10 cellular contexts compared by ENCODE assay signal in the genomic region with DNA sequence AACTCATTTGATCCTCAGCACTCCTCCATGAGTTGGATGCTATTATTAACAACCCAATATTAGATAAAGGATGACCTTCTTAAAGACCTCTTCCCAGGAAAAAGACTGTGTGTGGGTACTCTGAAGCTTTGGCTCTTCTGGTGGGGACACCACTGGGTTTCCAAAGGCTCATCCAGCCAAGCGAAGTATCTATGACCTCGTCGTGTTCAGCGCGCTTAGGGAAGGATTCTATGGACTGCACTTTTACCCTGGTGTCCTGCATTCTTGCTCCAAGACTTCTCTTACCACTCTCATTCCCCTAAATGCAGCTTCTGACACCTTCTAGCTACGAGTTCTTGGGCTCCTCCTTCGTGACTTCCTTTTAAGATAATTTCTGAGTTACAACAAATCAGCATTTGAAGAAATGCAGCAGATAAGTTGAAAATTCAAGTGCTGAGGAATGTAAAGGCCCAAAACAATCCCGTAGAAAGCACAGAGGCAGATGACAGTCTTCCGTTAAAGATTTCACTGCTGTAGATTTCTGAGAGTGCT. TPM values are rescaled to one million over a fixed set of nuclear protein-coding genes. Genes with fewer than 3 reads are reported as not detected.
A peak's percentile ranks its signal among the peaks of the same experiment; 100 is the strongest.
DNase-seq lines count a peak whose midpoint lies in the region; ATAC-seq and TF ChIP-seq lines count a peak whose summit lies in the region.
"Had no signal": no experiment of that assay in that cellular context is flagged by ENCODE, and none has a peak within 500 bp of the region (broad histone marks: within the 10 kb centered on the region; RNA-seq: fewer than 3 reads in every experiment).

No MANE protein-coding gene starts in this region.

- no peaks in the 10 kb centered on the region for H4K20me1 ChIP-seq in hepatocyte (ENCODE audit: insufficient read depth, poor library complexity, severe bottlenecking)

- peaks cover 34% of the 10 kb centered on the region for H3K79me2 ChIP-seq in hepatocyte

- DNase-seq in Caco-2 (peak in 1 of 2 experiments; percentile 22), hepatocyte (ENCODE audit: low spot score) (peak; percentile 12)
- DNase-seq in stimulated activated naive CD4-positive, alpha-beta T cell treated with Interleukin-2 at 50 U/mL for 16 hours (lab: John Stamatoyannopoulos, UW), result no peak
- DNase-seq in CD8-positive, alpha-beta memory T cell, result no peak
- no peak for DNase-seq in activated CD8-positive, alpha-beta T cell treated with anti-CD3 and anti-CD28 coated beads for 36 hours

- H3K27ac ChIP-seq in angular gyrus (ENCODE audit: low read depth, low read length), result peak overlapping the region; percentile 49
- peak overlapping the region; percentile 92 for H3K27ac ChIP-seq in hepatocyte
- peak overlapping the region; percentile 83 for H3K27ac ChIP-seq in rectal smooth muscle tissue (ENCODE audit: low read depth, low read length)
- no peak overlapping the region for H3K27ac ChIP-seq in CD8-positive, alpha-beta memory T cell (ENCODE audit: low read depth, low read length)

- TSS peak; percentile 95 for BruUV-seq in Caco-2 (replicated peaks; lab: Mats Ljungman, UMichigan)

- H3K36me3 ChIP-seq in Caco-2 (ENCODE audit: control insufficient read depth, insufficient read depth, low read length), result no peaks in the 10 kb centered on the region; the same call in none of the 2 replicates
- H3K36me3 ChIP-seq in hepatocyte (replicated peaks; ENCODE audit: insufficient read depth, low read depth), result no peaks in the 10 kb centered on the region
- no peaks in the 10 kb centered on the region for H3K36me3 ChIP-seq in rectal smooth muscle tissue (ENCODE audit: control insufficient read depth, insufficient read depth, low read length)
- no peaks in the 10 kb centered on the region for H3K36me3 ChIP-seq in CD8-positive, alpha-beta memory T cell (ENCODE audit: insufficient read depth, low read length)

- peak overlapping the region; percentile 77 for H3K4me2 ChIP-seq in hepatocyte

- no peaks in the 10 kb centered on the region for H3K9me3 ChIP-seq in Caco-2
- no peaks in the 10 kb centered on the region for H3K9me3 ChIP-seq in hepatocyte (ENCODE audit: low read depth)
- H3K9me3 ChIP-seq in CD8-positive, alpha-beta memory T cell (ENCODE audit: low read length), result no peaks in the 10 kb centered on the region

- H2AFZ ChIP-seq in hepatocyte, result peak overlapping the region; percentile 67

- H3K27ac Mint-ChIP-seq in Caco-2 (ENCODE audit: unreplicated experiment), result peak overlapping the region; percentile 98
- no peak overlapping the region for H3K27ac Mint-ChIP-seq in CD8-positive, alpha-beta memory T cell
- no peak overlapping the region for H3K27ac Mint-ChIP-seq in activated CD8-positive, alpha-beta T cell treated with anti-CD3 and anti-CD28 coated beads for 36 hours
- H3K27ac Mint-ChIP-seq: stimulated activated effector memory CD8-positive, alpha-beta T cell treated with anti-CD3 and anti-CD28 coated beads, Interleukin-12 subunit alpha, Interleukin-12 subunit beta, amount 100 ng/mL, for 72 hours had no signal

- peak overlapping the region; percentile 93 for H3K4me3 Mint-ChIP-seq in Caco-2 (ENCODE audit: unreplicated experiment)
- H3K4me3 Mint-ChIP-seq in CD8-positive, alpha-beta memory T cell, result no peak overlapping the region
- H3K4me3 Mint-ChIP-seq in activated CD8-positive, alpha-beta T cell treated with anti-CD3 and anti-CD28 coated beads for 36 hours, result no peak overlapping the region
- H3K4me3 Mint-ChIP-seq: stimulated activated effector memory CD8-positive, alpha-beta T cell treated with anti-CD3 and anti-CD28 coated beads, Interleukin-12 subunit alpha, Interleukin-12 subunit beta, amount 100 ng/mL, for 72 hours had no signal

- peaks cover 18% of the 10 kb centered on the region for H3K4me1 Mint-ChIP-seq in Caco-2 (ENCODE audit: low read depth, unreplicated experiment)
- no peaks in the 10 kb centered on the region for H3K4me1 Mint-ChIP-seq in CD8-positive, alpha-beta memory T cell
- H3K4me1 Mint-ChIP-seq in activated CD8-positive, alpha-beta T cell treated with anti-CD3 and anti-CD28 coated beads for 36 hours (ENCODE audit: low read depth), result no peaks in the 10 kb centered on the region
- H3K4me1 Mint-ChIP-seq: stimulated activated effector memory CD8-positive, alpha-beta T cell treated with anti-CD3 and anti-CD28 coated beads, Interleukin-12 subunit alpha, Interleukin-12 subunit beta, amount 100 ng/mL, for 72 hours had no signal

- peaks cover 33% of the 10 kb centered on the region for H3K4me1 ChIP-seq in Caco-2
- H3K4me1 ChIP-seq in hepatocyte (ENCODE audit: insufficient read depth), result peaks cover 18% of the 10 kb centered on the region
- peaks cover 7% of the 10 kb centered on the region for H3K4me1 ChIP-seq in rectal smooth muscle tissue (ENCODE audit: control insufficient read depth, insufficient read depth, low read length)
- H3K4me1 ChIP-seq in CD8-positive, alpha-beta memory T cell (ENCODE audit: insufficient read depth, low read length), result no peaks in the 10 kb centered on the region

- peaks cover 15% of the 10 kb centered on the region for H3K36me3 Mint-ChIP-seq in Caco-2 (ENCODE audit: insufficient read depth, unreplicated experiment)
- H3K36me3 Mint-ChIP-seq in CD8-positive, alpha-beta memory T cell, result no peaks in the 10 kb centered on the region
- H3K36me3 Mint-ChIP-seq in activated CD8-positive, alpha-beta T cell treated with anti-CD3 and anti-CD28 coated beads for 36 hours (ENCODE audit: low read depth), result no peaks in the 10 kb centered on the region
- H3K36me3 Mint-ChIP-seq: stimulated activated effector memory CD8-positive, alpha-beta T cell treated with anti-CD3 and anti-CD28 coated beads, Interleukin-12 subunit alpha, Interleukin-12 subunit beta, amount 100 ng/mL, for 72 hours had no signal

- H3K27me3 Mint-ChIP-seq in Caco-2 (ENCODE audit: insufficient read depth, unreplicated experiment), result no peaks in the 10 kb centered on the region
- H3K27me3 Mint-ChIP-seq in CD8-positive, alpha-beta memory T cell, result no peaks in the 10 kb centered on the region
- H3K27me3 Mint-ChIP-seq in activated CD8-positive, alpha-beta T cell treated with anti-CD3 and anti-CD28 coated beads for 36 hours, result peaks cover 1% of the 10 kb centered on the region

- H3K4me3 ChIP-seq in Caco-2 (ENCODE audit: low read depth, low read length) (peak overlapping the region; percentile 35), hepatocyte (peak overlapping the region; percentile 1), rectal smooth muscle tissue (ENCODE audit: low read length) (peak overlapping the region; percentile 95)
- no peak overlapping the region for H3K4me3 ChIP-seq in CD8-positive, alpha-beta memory T cell (ENCODE audit: low read length)

- no peaks in the 10 kb centered on the region for H3K9me2 ChIP-seq in hepatocyte (replicated peaks; ENCODE audit: insufficient read depth)

- H3K27me3 ChIP-seq in Caco-2 (replicated peaks; ENCODE audit: control insufficient read depth, insufficient read depth, low read length), result no peaks in the 10 kb centered on the region
- no peaks in the 10 kb centered on the region for H3K27me3 ChIP-seq in hepatocyte
- H3K27me3 ChIP-seq in rectal smooth muscle tissue (ENCODE audit: control insufficient read depth, insufficient read depth, low read length), result no peaks in the 10 kb centered on the region
- H3K27me3 ChIP-seq in CD8-positive, alpha-beta memory T cell (ENCODE audit: insufficient read depth, low read length, poor library complexity, severe bottlenecking), result no peaks in the 10 kb centered on the region

- intact Hi-C loops in Caco-2 (cut with micrococcal nuclease; ENCODE audit: unreplicated experiment), result loop anchor here (1.0 to 5.0 kb wide), 8 partner anchors 12 to 764 kb away; partner anchors contain the start of gene SPOPL
- intact Hi-C loops in activated CD8-positive, alpha-beta T cell treated with anti-CD3 and anti-CD28 coated beads for 36 hours (cut with micrococcal nuclease), result no loop called here

- ATAC-seq in GM21367 (IDR thresholded peaks at IDR 0.05; ENCODE audit: unreplicated experiment), result no peak
- no peak for ATAC-seq in activated CD8-positive, alpha-beta T cell treated with anti-CD3 and anti-CD28 coated beads for 36 hours
- ATAC-seq: stimulated activated effector memory CD8-positive, alpha-beta T cell treated with anti-CD3 and anti-CD28 coated beads, Interleukin-12 subunit alpha, Interleukin-12 subunit beta, amount 100 ng/mL, for 72 hours had no signal

- TF ChIP-seq CTCF in Caco-2 (IDR thresholded peaks at IDR 0.05; ENCODE audit: insufficient read depth in 1 of 2, low read depth in 1 of 2, low read length in 1 of 2, severe bottlenecking in 1 of 2, unreplicated experiment in 1 of 2) (no peak), hepatocyte (IDR thresholded peaks at IDR 0.05; ENCODE audit: poor library complexity) (no peak)
- TF ChIP-seq CTCF in activated CD8-positive, alpha-beta T cell treated with anti-CD3 and anti-CD28 coated beads for 36 hours (IDR thresholded peaks at IDR 0.05), result no peak

- H3K9me3 Mint-ChIP-seq in Caco-2 (ENCODE audit: unreplicated experiment), result peaks cover 23% of the 10 kb centered on the region
- H3K9me3 Mint-ChIP-seq in CD8-positive, alpha-beta memory T cell, result peaks cover 0 to 6% (median 0%) of the 10 kb centered on the region in 5 donors
- no peaks in the 10 kb centered on the region for H3K9me3 Mint-ChIP-seq in activated CD8-positive, alpha-beta T cell treated with anti-CD3 and anti-CD28 coated beads for 36 hours

- no peak overlapping the region for H3K9ac ChIP-seq in rectal smooth muscle tissue (ENCODE audit: low read length)

- CTCF ChIA-PET in Caco-2 (lab: Charles Lee), result interaction anchor here (0.6 to 1.8 kb wide), 9 partner anchors 12 to 950 kb away, joined by 3 to 19 read pairs (median 5); no protein-coding TSS in a partner anchor
- CTCF ChIA-PET in CD8-positive, alpha-beta memory T cell (lab: Charles Lee), result interaction anchor here (1.0 kb wide), 1 partner anchor 10 kb away, joined by 3 read pairs; no protein-coding TSS in a partner anchor
- CTCF ChIA-PET in activated CD8-positive, alpha-beta T cell treated with anti-CD3 and anti-CD28 coated beads for 36 hours (lab: Charles Lee), result no interaction called here

- POLR2A ChIA-PET in Caco-2 (lab: Charles Lee), result interaction anchor here (0.5 to 1.8 kb wide), 22 partner anchors 10 to 795 kb away, joined by 3 to 18 read pairs (median 4); no protein-coding TSS in a partner anchor
- POLR2A ChIA-PET in CD8-positive, alpha-beta memory T cell (lab: Charles Lee), result no interaction called here
- POLR2A ChIA-PET in activated CD8-positive, alpha-beta T cell treated with anti-CD3 and anti-CD28 coated beads for 36 hours (lab: Charles Lee), result interaction anchor here (0.7 kb wide), 1 partner anchor 7 kb away, joined by 3 read pairs; no protein-coding TSS in a partner anchor

- WGBS in hepatocyte (ENCODE audit: low lambda C conversion rate, missing lambda C conversion rate), result 57% methylated on average over 9 of the region's 9 CpGs

RNA-seq across cellular contexts. Expression of gene HNMT, which starts 0.7 kb away (rescaled TPM):
- 42.8 and 44.6 TPM in 2 replicates for total RNA-seq in Caco-2 (2022)
- 26.3 and 39.7 TPM in 2 replicates for total RNA-seq in hepatocyte
- polyA plus RNA-seq in hepatocyte, result 16.4 and 23.4 TPM in 2 replicates
- under 1 TPM; 0.61 to 0.78 TPM for total RNA-seq in CD8-positive, alpha-beta memory T cell
- polyA plus RNA-seq in CD8-positive, alpha-beta memory T cell, result not detected
- not detected for total RNA-seq in activated CD8-positive, alpha-beta T cell treated with anti-CD3 and anti-CD28 coated beads for 36 hours
- polyA plus RNA-seq: neural cell had no signal

Comparison
In these comparisons a context has a peak if more than half of its experiments do, and no peak if none do; other contexts are left out.
1. RNA of gene HNMT, which starts 0.7 kb away (total RNA-seq): 42.8 to 44.6 TPM in Caco-2 and 26.3 to 39.7 TPM in hepatocyte; 0.61 to 0.78 TPM in CD8-positive, alpha-beta memory T cell and not detected in activated CD8-positive, alpha-beta T cell treated with anti-CD3 and anti-CD28 coated beads for 36 hours; every median in the first group is over 10 times any median in the second.